Comparison of ENCODE assay signal across 1 cellular context in genomic region chr1:81113688-81114087, GRCh38.
TF ChIP-seq lines count a peak whose summit lies in the region.

No MANE protein-coding gene starts in this region.

TF ChIP-seq in IMR-90, 13 proteins besides CTCF, POLR2A, EP300 and RAD21 (continued from another document):
- no peak for TF ChIP-seq MXI1 (IDR thresholded peaks at IDR 0.05; ENCODE audit: borderline replicate concordance, low read depth, low read length)
